2 cellular contexts compared by ENCODE assay signal in the genomic region with DNA sequence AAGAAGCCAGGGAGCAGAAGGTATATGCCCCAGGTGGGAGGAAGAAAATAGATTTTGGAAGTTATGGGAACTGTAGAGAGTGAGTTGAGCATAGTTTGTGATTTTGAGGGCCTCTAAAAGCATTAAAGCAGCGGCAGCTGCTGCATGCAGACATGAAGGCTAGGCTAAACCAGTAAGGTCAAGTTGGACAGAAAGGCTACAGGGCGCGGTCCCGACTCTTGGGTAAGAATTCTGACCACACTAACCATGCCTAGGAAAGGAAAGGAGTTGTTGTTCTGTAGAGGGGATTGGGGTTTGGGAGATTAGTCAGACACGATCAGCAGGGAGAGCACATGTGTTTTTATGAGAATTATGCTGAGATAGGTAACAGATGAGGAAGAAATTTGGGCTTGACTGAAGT. TPM values are rescaled to one million over a fixed set of nuclear protein-coding genes. Genes with fewer than 3 reads are reported as not detected.
"Had no signal": no experiment of that assay in that cellular context is flagged by ENCODE, and none has a peak within 500 bp of the region (broad histone marks: within the 10 kb centered on the region; RNA-seq: fewer than 3 reads in every experiment).

No MANE protein-coding gene starts in this region.

RNA-seq across cellular contexts. Expression of gene F3, which starts 27.2 kb away (rescaled TPM):
- total RNA-seq: activated CD8-positive, alpha-beta T cell treated with anti-CD3 and anti-CD28 coated beads for 36 hours; activated T-helper 17 cell treated with anti-CD3 and anti-CD28 coated beads, Interleukin-2, amount 50 U/mL, for 72 hours had no signal
